In the genomic region with DNA sequence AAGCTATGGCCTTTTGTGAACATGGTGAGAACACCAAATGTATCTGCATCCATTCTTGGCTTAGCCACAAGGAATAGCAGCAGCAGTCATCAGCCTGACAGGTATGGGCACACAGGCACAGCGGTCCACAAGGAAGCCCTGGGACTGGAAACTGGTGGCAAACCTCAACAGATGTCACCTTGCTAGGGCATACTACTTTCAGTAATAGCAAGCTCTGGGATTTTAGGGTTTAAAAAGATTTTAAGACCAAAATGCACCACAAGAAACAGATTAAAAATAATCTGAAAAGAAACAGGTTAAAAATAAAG, we compare ENCODE assay signal across 9 cellular contexts. TPM values are rescaled to one million over a fixed set of nuclear protein-coding genes. Genes with fewer than 3 reads are reported as not detected.
"Had no signal": no experiment of that assay in that cellular context is flagged by ENCODE, and none has a peak within 500 bp of the region (broad histone marks: within the 10 kb centered on the region; RNA-seq: fewer than 3 reads in every experiment).

No MANE protein-coding gene starts in this region.

- H3K4me1 ChIP-seq: testis had no signal

- H2AFZ ChIP-seq: hepatocyte had no signal

- H3K4me3 ChIP-seq: coronary artery, hepatocyte, pancreas, testis had no signal

- H3K27ac ChIP-seq: coronary artery, neutrophil, pancreas, testis had no signal

- H3K36me3 ChIP-seq: neutrophil, pancreas had no signal

- H3K27me3 ChIP-seq: testis had no signal

- H3K9me3 ChIP-seq: neutrophil, pancreas, testis had no signal

- H3K79me2 ChIP-seq: hepatocyte had no signal

RNA-seq across cellular contexts. Expression of a gene that starts 9.7 kb away (rescaled TPM):
- total RNA-seq: activated naive CD4-positive, alpha-beta T cell treated with anti-CD3 and anti-CD28 coated beads, Interleukin-2, amount 50 U/mL, for 72 hours; bronchial epithelial cell had no signal

RNA-seq across cellular contexts. Expression of a gene that starts 43.0 kb away (rescaled TPM):
- total RNA-seq: activated naive CD4-positive, alpha-beta T cell treated with anti-CD3 and anti-CD28 coated beads, Interleukin-2, amount 50 U/mL, for 72 hours; bronchial epithelial cell; endodermal cell; hepatocyte; mammary epithelial cell had no signal
- polyA plus RNA-seq: hepatocyte, mammary epithelial cell had no signal
